7 cellular contexts compared by ENCODE assay signal in genomic region chr6:27827477-27827876, GRCh38.
DNase-seq lines count a peak whose midpoint lies in the region; ATAC-seq and TF ChIP-seq lines count a peak whose summit lies in the region.
"Not testable (repeated sequence)": the region's sequence is repeated elsewhere in the genome, so short reads cannot be mapped to it uniquely, and the experiment has no call there.

No MANE protein-coding gene starts in this region.

- H3K36me3 ChIP-seq in BLaER1; brain microvascular endothelial cell (replicated peaks); suprapubic skin: not testable (repeated sequence)

- CTCF ChIA-PET in activated CD4-positive, alpha-beta memory T cell treated with anti-CD3 and anti-CD28 coated beads, Interleukin-2, amount 10 ng/mL, durations not matched to agents 7 days and 5 days (lab: Charles Lee): not testable (repeated sequence)

- WGBS in suprapubic skin: no CpG with 5 or more reads among the region's 35 CpGs

- H3K9ac ChIP-seq in BLaER1: not testable (repeated sequence)

- H3K4me2 ChIP-seq in BLaER1: not testable (repeated sequence)

- H3K9me3 Mint-ChIP-seq in activated CD4-positive, alpha-beta memory T cell treated with anti-CD3 and anti-CD28 coated beads, Interleukin-2, amount 10 ng/mL, durations not matched to agents 7 days and 5 days: not testable (repeated sequence)

- H3K4me1 ChIP-seq in BLaER1 (peaks cover 31% of the 10 kb centered on the region), suprapubic skin (peaks cover 24% of the 10 kb centered on the region)

- not testable (repeated sequence) for H3K27ac Mint-ChIP-seq in activated CD4-positive, alpha-beta memory T cell treated with anti-CD3 and anti-CD28 coated beads, Interleukin-2, amount 10 ng/mL, durations not matched to agents 7 days and 5 days

- H3K4me1 Mint-ChIP-seq in activated CD4-positive, alpha-beta memory T cell treated with anti-CD3 and anti-CD28 coated beads, Interleukin-2, amount 10 ng/mL, durations not matched to agents 7 days and 5 days: peaks cover 56% of the 10 kb centered on the region

- TF ChIP-seq POLR2A in suprapubic skin (IDR thresholded peaks at IDR 0.05): not testable (repeated sequence)

- not testable (repeated sequence) for H3K27me3 ChIP-seq in BLaER1; brain microvascular endothelial cell (replicated peaks); suprapubic skin

- TF ChIP-seq EP300 in suprapubic skin (IDR thresholded peaks at IDR 0.05): not testable (repeated sequence)

- TF ChIP-seq CTCF in HFF-Myc (IDR thresholded peaks at IDR 0.05; ENCODE audit: low read depth, low read length, missing control alignments); astrocyte of the cerebellum (IDR thresholded peaks at IDR 0.05; ENCODE audit: low read depth, low read length, missing control alignments); brain microvascular endothelial cell (IDR thresholded peaks at IDR 0.05; ENCODE audit: low read depth, low read length, missing control alignments); suprapubic skin (IDR thresholded peaks at IDR 0.05): not testable (repeated sequence)

- ATAC-seq in Right ventricle myocardium inferior: not testable (repeated sequence)

- in situ Hi-C loops in astrocyte of the cerebellum (cut with HindIII; ENCODE audit: low sequenced_read_pairs); brain microvascular endothelial cell (cut with HindIII; ENCODE audit: low pct_ligation_motif_present, low sequenced_read_pairs): not testable (repeated sequence)

- H3K36me3 Mint-ChIP-seq in activated CD4-positive, alpha-beta memory T cell treated with anti-CD3 and anti-CD28 coated beads, Interleukin-2, amount 10 ng/mL, durations not matched to agents 7 days and 5 days (ENCODE audit: low read depth): peaks cover 18% of the 10 kb centered on the region

- POLR2A ChIA-PET in activated CD4-positive, alpha-beta memory T cell treated with anti-CD3 and anti-CD28 coated beads, Interleukin-2, amount 10 ng/mL, durations not matched to agents 7 days and 5 days (lab: Charles Lee): not testable (repeated sequence)

- H3K9me3 ChIP-seq in BLaER1, suprapubic skin: not testable (repeated sequence)

- H3K27ac ChIP-seq in BLaER1: peak overlapping the region; percentile 26; the same call in 1 of the 2 replicates
- H3K27ac ChIP-seq in brain microvascular endothelial cell, suprapubic skin: not testable (repeated sequence)

- not testable (repeated sequence) for H3K27me3 Mint-ChIP-seq in activated CD4-positive, alpha-beta memory T cell treated with anti-CD3 and anti-CD28 coated beads, Interleukin-2, amount 10 ng/mL, durations not matched to agents 7 days and 5 days

- not testable (repeated sequence) for DNase-seq in HFF-Myc (ENCODE audit: extremely low read depth, low read depth); activated CD4-positive, alpha-beta memory T cell treated with anti-CD3 and anti-CD28 coated beads, Interleukin-2, amount 10 ng/mL, durations not matched to agents 7 days and 5 days; astrocyte of the cerebellum (ENCODE audit: low read depth); brain microvascular endothelial cell; suprapubic skin (ENCODE audit: low spot score in 2 of 2)
- DNase-seq in Right ventricle myocardium inferior (ENCODE audit: missing footprints): peak; percentile 59

- H3K4me3 ChIP-seq in BLaER1: not testable (repeated sequence)
- H3K4me3 ChIP-seq in HFF-Myc (replicated peaks; ENCODE audit: low read depth, low read length) (peak overlapping the region; percentile 21; the same call in 1 of the 2 replicates), astrocyte of the cerebellum (ENCODE audit: low read depth, low read length) (peak overlapping the region; percentile 10), brain microvascular endothelial cell (ENCODE audit: low read depth, low read length) (peak overlapping the region; percentile 20), suprapubic skin (peak overlapping the region; percentile 2)

- intact Hi-C loops in Right ventricle myocardium inferior (cut with DNase I): not testable (repeated sequence)

- H4K20me1 ChIP-seq in BLaER1: peaks cover 17% of the 10 kb centered on the region; the same call in 1 of the 2 replicates

- peak overlapping the region; percentile 21 for H3K4me3 Mint-ChIP-seq in activated CD4-positive, alpha-beta memory T cell treated with anti-CD3 and anti-CD28 coated beads, Interleukin-2, amount 10 ng/mL, durations not matched to agents 7 days and 5 days
